12 cellular contexts compared by ENCODE assay signal in genomic region chr15:28918141-28918983, GRCh38. TPM values are rescaled to one million over a fixed set of nuclear protein-coding genes. Genes with fewer than 3 reads are reported as not detected.
DNase-seq lines count a peak whose midpoint lies in the region; ATAC-seq, FAIRE-seq and TF ChIP-seq lines count a peak whose summit lies in the region.
"Had no signal": no experiment of that assay in that cellular context is flagged by ENCODE, and none has a peak within 500 bp of the region (broad histone marks: within the 10 kb centered on the region; RNA-seq: fewer than 3 reads in every experiment).

No MANE protein-coding gene starts in this region.

- H3K4me3 Mint-ChIP-seq in activated T-helper 17 cell treated with anti-CD3 and anti-CD28 coated beads, Interleukin-2, amount 50 U/mL, for 72 hours, result peak overlapping the region; percentile 66
- H3K4me3 Mint-ChIP-seq: brain, nephron had no signal

- in situ Hi-C loops in HepG2 (cut with HindIII; ENCODE audit: extremely low pct_ligation_motif_present, low pct_unique_long_range_greater_than_20kb), result no loop called here

- peak; percentile 20 for DNase-seq in HepG2 (ENCODE audit: low spot score)
- DNase-seq in right lobe of liver, result no peak
- no peak for DNase-seq in NCI-H1417 (lab: John Stamatoyannopoulos, UW)
- no peak for DNase-seq in hypothalamus (lab: John Stamatoyannopoulos, UW)
- DNase-seq in RKO (ENCODE audit: low spot score), result no peak
- DNase-seq: NCI-H1105 had no signal

- TF ChIP-seq CTCF in HepG2 (CRISPR knock-in tag; IDR thresholded peaks at IDR 0.05), result peak; percentile 56
- TF ChIP-seq CTCF in right lobe of liver (IDR thresholded peaks at IDR 0.05), result no peak

- no peaks in the 10 kb centered on the region for H3K27me3 Mint-ChIP-seq in activated T-helper 17 cell treated with anti-CD3 and anti-CD28 coated beads, Interleukin-2, amount 50 U/mL, for 72 hours
- H3K27me3 Mint-ChIP-seq: brain had no signal

- H3K9ac ChIP-seq in HepG2 (ENCODE audit: insufficient read depth, low read depth, low read length), result no peak overlapping the region

- H3K4me1 ChIP-seq in HepG2 (ENCODE audit: insufficient read depth, low read length), result no peaks in the 10 kb centered on the region
- H3K4me1 ChIP-seq in right lobe of liver, result no peaks in the 10 kb centered on the region
- H3K4me1 ChIP-seq: suprapubic skin had no signal

- H3K4me2 ChIP-seq in HepG2 (ENCODE audit: low read depth, low read length), result no peak overlapping the region

- CTCF ChIA-PET in HepG2 (lab: Yijun Ruan, JAX; ENCODE audit: low intra/inter-chr PET ratio, low total read pairs), result interaction anchor here (1.2 kb wide), 1 partner anchor 128 kb away, joined by 3 read pairs; no protein-coding TSS in a partner anchor

- no peak for TF ChIP-seq POLR2A in HepG2 (IDR thresholded peaks at IDR 0.05; ENCODE audit: insufficient read depth in 1 of 2, low read depth in 2 of 2, low read length in 2 of 2)
- no peak for TF ChIP-seq POLR2A in right lobe of liver (IDR thresholded peaks at IDR 0.05)

- POLR2A ChIA-PET in HepG2 (lab: Yijun Ruan, JAX), result no interaction called here

- H3K9me3 ChIP-seq in HepG2 (ENCODE audit: low read length), result no peaks in the 10 kb centered on the region
- no peaks in the 10 kb centered on the region for H3K9me3 ChIP-seq in right lobe of liver
- H3K9me3 ChIP-seq in iPS-18c (ENCODE audit: control insufficient read depth, insufficient read depth, low read length), result peaks cover 2% of the 10 kb centered on the region
- H3K9me3 ChIP-seq: suprapubic skin had no signal

- H3K27ac ChIP-seq in HepG2 (ENCODE audit: extremely low read length, insufficient read depth, low read length) (no peak overlapping the region), right lobe of liver (no peak overlapping the region)
- H3K27ac ChIP-seq: suprapubic skin had no signal

- H3K36me3 Mint-ChIP-seq in activated T-helper 17 cell treated with anti-CD3 and anti-CD28 coated beads, Interleukin-2, amount 50 U/mL, for 72 hours (ENCODE audit: low read depth), result no peaks in the 10 kb centered on the region

- H3K27ac Mint-ChIP-seq in activated T-helper 17 cell treated with anti-CD3 and anti-CD28 coated beads, Interleukin-2, amount 50 U/mL, for 72 hours, result no peak overlapping the region
- H3K27ac Mint-ChIP-seq: nephron had no signal

- peak; percentile 32; the same call in 1 of the 2 replicates for TF ChIP-seq RAD21 in HepG2 (CRISPR knock-in tag; IDR thresholded peaks at IDR 0.05)

- no peaks in the 10 kb centered on the region for H3K36me3 ChIP-seq in HepG2 (replicated peaks in 1 of 2; ENCODE audit: control insufficient read depth in 1 of 2, insufficient read depth in 2 of 2, low read length in 2 of 2)
- H3K36me3 ChIP-seq in right lobe of liver, result no peaks in the 10 kb centered on the region
- H3K36me3 ChIP-seq: suprapubic skin had no signal

- no peaks in the 10 kb centered on the region for H3K9me3 Mint-ChIP-seq in activated T-helper 17 cell treated with anti-CD3 and anti-CD28 coated beads, Interleukin-2, amount 50 U/mL, for 72 hours
- H3K9me3 Mint-ChIP-seq: brain, nephron had no signal

- no peak overlapping the region for H2AFZ ChIP-seq in HepG2 (ENCODE audit: low read length)

- intact Hi-C loops in HepG2 (cut with micrococcal nuclease; ENCODE audit: unreplicated experiment) (loop anchor here (10.0 kb wide), 1 partner anchor 56 kb away; no protein-coding TSS in a partner anchor), right lobe of liver (cut with DNase I) (no loop called here)

- H3K4me3 ChIP-seq in HepG2 (replicated peaks in 1 of 3; ENCODE audit: insufficient read depth in 1 of 3, low read depth in 2 of 3, low read length in 3 of 3) (no peak overlapping the region), right lobe of liver (no peak overlapping the region), iPS-18c (ENCODE audit: insufficient read depth, low read depth, low read length) (peak overlapping the region; percentile 34; the same call in 1 of the 2 replicates)
- H3K4me3 ChIP-seq: suprapubic skin had no signal

- no TSS peak for BruUV-seq in HepG2 (replicated peaks; lab: Mats Ljungman, UMichigan)

- 80% methylated on average over 26 of the region's 41 CpGs for WGBS in HepG2 (ENCODE audit: low lambda C conversion rate)
- WGBS in right lobe of liver (ENCODE audit: insufficient coverage, low coverage, low lambda C conversion rate, missing lambda C conversion rate), result 63% methylated on average over 13 of the region's 41 CpGs

- TF ChIP-seq EP300 in HepG2 (IDR thresholded peaks at IDR 0.05; ENCODE audit: low read depth in 2 of 2, low read length in 2 of 2) (no peak), HepG2 (CRISPR knock-in tag; IDR thresholded peaks at IDR 0.05; ENCODE audit: borderline replicate concordance) (no peak)

- ATAC-seq in HepG2 (peak; percentile 55), right lobe of liver (no peak), GM18909 (IDR thresholded peaks at IDR 0.05; ENCODE audit: poor library complexity, unreplicated experiment) (no peak)
- no peak for ATAC-seq in activated T-helper 17 cell treated with anti-CD3 and anti-CD28 coated beads, Interleukin-2, amount 50 U/mL, for 72 hours (replicated peaks)

- no peaks in the 10 kb centered on the region for H3K79me2 ChIP-seq in HepG2 (ENCODE audit: insufficient read depth, low read length)

- H3K27me3 ChIP-seq in HepG2 (ENCODE audit: control insufficient read depth in 1 of 2, insufficient read depth in 2 of 2, low read length in 2 of 2) (no peaks in the 10 kb centered on the region), right lobe of liver (no peaks in the 10 kb centered on the region)
- H3K27me3 ChIP-seq: suprapubic skin had no signal

- H4K20me1 ChIP-seq in HepG2 (ENCODE audit: insufficient read depth, low read length), result no peaks in the 10 kb centered on the region

- no peak for FAIRE-seq in HepG2 (lab: Jason Lieb, UNC)

- H3K4me1 Mint-ChIP-seq in activated T-helper 17 cell treated with anti-CD3 and anti-CD28 coated beads, Interleukin-2, amount 50 U/mL, for 72 hours, result peaks cover 17% of the 10 kb centered on the region

TF ChIP-seq in HepG2, 621 proteins besides CTCF, POLR2A, EP300 and RAD21 (continues in another document):
- TF ChIP-seq MEIS1 (CRISPR knock-in tag; IDR thresholded peaks at IDR 0.05; ENCODE audit: borderline replicate concordance) (no peak), FOXC1 (CRISPR knock-in tag; IDR thresholded peaks at IDR 0.05; ENCODE audit: borderline replicate concordance) (no peak), E2F1 (CRISPR knock-in tag; IDR thresholded peaks at IDR 0.05) (no peak), ZNF562 (CRISPR knock-in tag; IDR thresholded peaks at IDR 0.05; ENCODE audit: borderline replicate concordance) (no peak), ZNF274 (CRISPR knock-in tag; IDR thresholded peaks at IDR 0.05) (no peak), KAT2B (IDR thresholded peaks at IDR 0.05; ENCODE audit: borderline replicate concordance, low read depth, low read length) (no peak), HNRNPK (IDR thresholded peaks at IDR 0.05; ENCODE audit: low read depth, low read length, poor library complexity, severe bottlenecking) (no peak), TFDP2 (CRISPR knock-in tag; IDR thresholded peaks at IDR 0.05) (no peak), STAG1 (CRISPR knock-in tag; IDR thresholded peaks at IDR 0.05) (peak; percentile 48), KLF11 (CRISPR knock-in tag; IDR thresholded peaks at IDR 0.05) (no peak), SETDB1 (CRISPR knock-in tag; IDR thresholded peaks at IDR 0.05; ENCODE audit: borderline replicate concordance) (no peak)

RNA-seq across cellular contexts. Expression of gene APBA2, which starts 32.6 kb away (rescaled TPM):
- total RNA-seq in HepG2 (2016; rRNA removed; fragmentation: Illumina TruSeq; extraction: Trizol) (0.29 and 0.62 TPM in 2 replicates), right lobe of liver (under 1 TPM; 0.51 to 0.75 (median 0.69) TPM)
- total RNA-seq in HepG2 (2016; cell fraction: cytosol; rRNA removed; fragmentation: Illumina TruSeq; extraction: Trizol; ENCODE audit: low read depth), result 0.40 and 0.79 TPM in 2 replicates
- 0.56 and 0.74 TPM in 2 replicates for total RNA-seq in HepG2 (2016; cell fraction: insoluble cytoplasmic fraction; rRNA removed; fragmentation: Illumina TruSeq; extraction: Trizol)
- 0.79 and 0.83 TPM in 2 replicates for total RNA-seq in HepG2 (2016; cell fraction: membrane; rRNA removed; fragmentation: Illumina TruSeq; extraction: Trizol)
- total RNA-seq in HepG2 (2016; cell fraction: nucleus; rRNA removed; fragmentation: Illumina TruSeq; extraction: Trizol), result 0.60 and 0.71 TPM in 2 replicates
- 1.5 and 2.3 TPM in 2 replicates for polyA plus RNA-seq in HepG2 (2011; rRNA removed)
- polyA plus RNA-seq in HepG2 (2011; cell fraction: cytosol; rRNA removed), result 1.2 and 1.4 TPM in 2 replicates
- 2.0 and 2.3 TPM in 2 replicates for polyA plus RNA-seq in HepG2 (2011; cell fraction: nucleus; rRNA removed)
- polyA plus RNA-seq in HepG2 (2012), result 1.0 TPM in 2 replicates
- 0.34 and 0.35 TPM in 2 replicates for polyA plus RNA-seq in HepG2 (2016; cell fraction: cytosol; fragmentation: Illumina TruSeq; extraction: Trizol; ENCODE audit: low read depth)
- polyA plus RNA-seq in HepG2 (2016; cell fraction: insoluble cytoplasmic fraction; fragmentation: Illumina TruSeq; extraction: Trizol; ENCODE audit: low read depth), result 0.58 and 0.87 TPM in 2 replicates
- polyA plus RNA-seq in HepG2 (2016; cell fraction: membrane; fragmentation: Illumina TruSeq; extraction: Trizol; ENCODE audit: low read depth), result 0.64 TPM in 2 replicates
- 1.00 and 1.3 TPM in 2 replicates for polyA plus RNA-seq in HepG2 (2016; cell fraction: nucleus; fragmentation: Illumina TruSeq; extraction: Trizol; ENCODE audit: insufficient read depth, low read depth)
- 0.26 and 2.5 TPM in 2 replicates for polyA minus RNA-seq in HepG2 (2011; rRNA and poly(A)+ RNA removed; ENCODE audit: low replicate concordance)
- polyA minus RNA-seq in HepG2 (2011; cell fraction: cytosol; rRNA and poly(A)+ RNA removed), result 0.49 and 0.79 TPM in 2 replicates
- polyA minus RNA-seq in HepG2 (2011; cell fraction: nucleus; rRNA and poly(A)+ RNA removed), result 0.99 and 1.9 TPM in 2 replicates
- total RNA-seq in activated T-helper 17 cell treated with anti-CD3 and anti-CD28 coated beads, Interleukin-2, amount 50 U/mL, for 72 hours, result 1 to 10 TPM; 2.3 to 3.8 TPM
